Comparison of ENCODE assay signal across 11 cellular contexts in the genomic region with DNA sequence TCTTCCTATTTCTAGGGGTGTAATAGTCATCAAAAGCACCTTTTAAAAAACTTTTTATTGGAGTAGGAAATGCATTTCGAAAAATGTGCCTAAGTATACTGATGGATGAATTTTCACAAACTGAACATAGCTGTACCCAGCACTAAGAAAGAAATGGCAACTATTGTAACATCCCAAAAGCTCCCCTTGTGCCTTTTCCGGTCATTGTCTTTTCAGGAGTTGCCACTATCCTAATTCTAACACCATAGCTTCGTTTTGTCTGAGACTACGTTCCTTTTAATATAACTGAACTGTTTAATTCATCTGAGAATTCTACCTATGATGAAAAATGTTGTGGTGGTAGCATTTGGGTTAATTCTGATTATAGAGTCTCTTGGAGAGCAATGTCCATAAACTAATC. TPM values are rescaled to one million over a fixed set of nuclear protein-coding genes. Genes with fewer than 3 reads are reported as not detected.
DNase-seq lines count a peak whose midpoint lies in the region; ATAC-seq and TF ChIP-seq lines count a peak whose summit lies in the region.
"Had no signal": no experiment of that assay in that cellular context is flagged by ENCODE, and none has a peak within 500 bp of the region (broad histone marks: within the 10 kb centered on the region; RNA-seq: fewer than 3 reads in every experiment).

No MANE protein-coding gene starts in this region.

- H3K4me3 Mint-ChIP-seq in activated CD4-positive, alpha-beta memory T cell treated with anti-CD3 and anti-CD28 coated beads for 36 hours: peak overlapping the region; percentile 14
- H3K4me3 Mint-ChIP-seq in type B pancreatic cell: peak overlapping the region; percentile 100

- peaks cover 26% of the 10 kb centered on the region for H3K4me1 Mint-ChIP-seq in activated CD4-positive, alpha-beta memory T cell treated with anti-CD3 and anti-CD28 coated beads for 36 hours (ENCODE audit: low read depth)
- H3K4me1 Mint-ChIP-seq in type B pancreatic cell (ENCODE audit: unreplicated experiment): peaks cover 13% of the 10 kb centered on the region

- H3K36me3 ChIP-seq in heart right ventricle (peaks cover 0 to 45% (median 9%) of the 10 kb centered on the region in 9 donors), iPS-15b (ENCODE audit: control insufficient read depth, insufficient read depth, low read length) (peaks cover 4% of the 10 kb centered on the region)

- no peak for TF ChIP-seq CTCF in heart right ventricle (IDR thresholded peaks at IDR 0.05)
- TF ChIP-seq CTCF in type B pancreatic cell (conservative IDR thresholded peaks at IDR 0.05): no peak

- peak overlapping the region in 4 of 10 donors; percentile 92 to 97 (median 96) for H3K27ac ChIP-seq in heart right ventricle

- H3K9ac ChIP-seq in iPS-15b (ENCODE audit: low read depth, low read length): no peak overlapping the region

- H3K27ac Mint-ChIP-seq in activated CD4-positive, alpha-beta memory T cell treated with anti-CD3 and anti-CD28 coated beads for 36 hours: no peak overlapping the region
- peak overlapping the region; percentile 46 for H3K27ac Mint-ChIP-seq in type B pancreatic cell

- H3K4me3 ChIP-seq in heart right ventricle (peak overlapping the region in 9 of 10 donors; percentile 16 to 93 (median 81)), iPS-15b (ENCODE audit: low read depth, low read length) (peak overlapping the region; percentile 10)

- H3K27me3 ChIP-seq in heart right ventricle (no peaks in the 10 kb centered on the region), iPS-15b (ENCODE audit: control insufficient read depth, insufficient read depth, low read length) (no peaks in the 10 kb centered on the region)

- intact Hi-C loops in heart right ventricle (cut with DNase I): no loop called here
- intact Hi-C loops in cardiac septum (cut with DNase I): no loop called here
- intact Hi-C loops in activated CD4-positive, alpha-beta memory T cell treated with anti-CD3 and anti-CD28 coated beads for 36 hours (cut with micrococcal nuclease): no loop called here

- ATAC-seq in heart right ventricle (no peak), GM19455 (IDR thresholded peaks at IDR 0.05; ENCODE audit: unreplicated experiment) (no peak)

- peaks cover 16% of the 10 kb centered on the region for H3K36me3 Mint-ChIP-seq in activated CD4-positive, alpha-beta memory T cell treated with anti-CD3 and anti-CD28 coated beads for 36 hours
- peaks cover 12% of the 10 kb centered on the region for H3K36me3 Mint-ChIP-seq in type B pancreatic cell

- POLR2A ChIA-PET in activated CD4-positive, alpha-beta memory T cell treated with anti-CD3 and anti-CD28 coated beads for 36 hours (lab: Charles Lee): interaction anchor here (1.0 to 4.0 kb wide), 3 partner anchors 8 to 36 kb away, joined by 3 to 42 read pairs (median 16); a partner anchor contains a TSS

- WGBS in heart right ventricle, 2 donors: 60 to 69% methylated on average over 4 of the region's 4 CpGs

- CTCF ChIA-PET in activated CD4-positive, alpha-beta memory T cell treated with anti-CD3 and anti-CD28 coated beads for 36 hours (lab: Charles Lee): interaction anchor here (1.1 to 1.7 kb wide), 3 partner anchors 60 to 647 kb away, joined by 3 to 5 read pairs (median 3); a partner anchor contains a TSS

- H3K9me3 Mint-ChIP-seq in activated CD4-positive, alpha-beta memory T cell treated with anti-CD3 and anti-CD28 coated beads for 36 hours: no peaks in the 10 kb centered on the region
- H3K9me3 Mint-ChIP-seq in type B pancreatic cell: no peaks in the 10 kb centered on the region
- H3K9me3 Mint-ChIP-seq: CD14-positive monocyte had no signal

- DNase-seq in heart right ventricle (no peak), cardiac septum (ENCODE audit: low spot score) (no peak), type B pancreatic cell (ENCODE audit: extremely low spot score, unreplicated experiment) (no peak), NCI-H1417 (lab: John Stamatoyannopoulos, UW) (no peak), GM19240 (ENCODE audit: insufficient read length, low spot score) (no peak)
- no peak for DNase-seq in activated CD4-positive, alpha-beta memory T cell treated with anti-CD3 and anti-CD28 coated beads for 36 hours
- DNase-seq: NCI-H226 had no signal

- H3K4me1 ChIP-seq in heart right ventricle (peaks cover 9 to 44% (median 31%) of the 10 kb centered on the region in 9 donors), iPS-15b (ENCODE audit: control insufficient read depth, insufficient read depth, low read length) (no peaks in the 10 kb centered on the region)

- H3K9me3 ChIP-seq in heart right ventricle (no peaks in the 10 kb centered on the region), iPS-15b (ENCODE audit: control insufficient read depth, insufficient read depth, low read length) (no peaks in the 10 kb centered on the region)

- H3K27me3 Mint-ChIP-seq in activated CD4-positive, alpha-beta memory T cell treated with anti-CD3 and anti-CD28 coated beads for 36 hours: no peaks in the 10 kb centered on the region
- H3K27me3 Mint-ChIP-seq in type B pancreatic cell: no peaks in the 10 kb centered on the region

RNA-seq across cellular contexts. Expression of a gene that starts 1.9 kb away (rescaled TPM):
- total RNA-seq in heart right ventricle (100 to 1,000 TPM; 213 to 379 (median 240) TPM), cardiac septum (211 TPM), type B pancreatic cell (ENCODE audit: low replicate concordance) (114 and 139 TPM in 2 replicates)
- 100 to 1,000 TPM in 1 of 2 donors, 10 to 100 TPM in 1; 90.3 to 126 TPM for polyA plus RNA-seq in heart right ventricle
- 100 to 1,000 TPM in 1 of 2 experiments, 10 to 100 TPM in 1; 93.7 to 105 TPM for total RNA-seq in activated CD4-positive, alpha-beta memory T cell treated with anti-CD3 and anti-CD28 coated beads for 36 hours

RNA-seq across cellular contexts. Expression of a gene that starts 31.5 kb away (rescaled TPM):
- total RNA-seq in heart right ventricle: 10 to 100 TPM in 1 of 10 donors, 1 to 10 TPM in 9; 2.8 to 13.2 (median 6.7) TPM
- polyA plus RNA-seq in heart right ventricle: 10 to 100 TPM in 1 of 2 donors, 1 to 10 TPM in 1; 8.6 to 17.0 TPM
- 4.9 TPM for total RNA-seq in cardiac septum
- 10 to 100 TPM; 13.0 to 13.9 TPM for total RNA-seq in activated CD4-positive, alpha-beta memory T cell treated with anti-CD3 and anti-CD28 coated beads for 36 hours
- total RNA-seq in type B pancreatic cell (ENCODE audit: low replicate concordance): 11.4 and 24.1 TPM in 2 replicates

RNA-seq across cellular contexts. Expression of a gene that starts 36.9 kb away (rescaled TPM):
- total RNA-seq in heart right ventricle: 10 to 100 TPM in 9 of 10 donors, 1 to 10 TPM in 1; 9.7 to 25.8 (median 13.5) TPM
- polyA plus RNA-seq in heart right ventricle: 10 to 100 TPM in 1 of 2 donors, 1 to 10 TPM in 1; 8.4 to 11.9 TPM
- 18.3 TPM for total RNA-seq in cardiac septum
- total RNA-seq in activated CD4-positive, alpha-beta memory T cell treated with anti-CD3 and anti-CD28 coated beads for 36 hours: 10 to 100 TPM; 33.9 to 34.3 TPM
- total RNA-seq in type B pancreatic cell (ENCODE audit: low replicate concordance): 65.9 and 66.0 TPM in 2 replicates

RNA-seq across cellular contexts. Expression of a gene that starts 59.1 kb away (rescaled TPM):
- total RNA-seq in heart right ventricle (1 to 10 TPM in 1 of 10 donors, under 1 TPM in 4, not detected in 5; 0.12 to 1.6 (median 0.34) TPM), cardiac septum (0.46 TPM), type B pancreatic cell (ENCODE audit: low replicate concordance) (0.10 TPM in 1 of 2 replicates, not detected in the other)
- polyA plus RNA-seq in heart right ventricle: under 1 TPM in 1 of 2 donors, not detected in 1; 0.01 TPM
- 1 to 10 TPM; 3.4 to 3.7 TPM for total RNA-seq in activated CD4-positive, alpha-beta memory T cell treated with anti-CD3 and anti-CD28 coated beads for 36 hours
- total RNA-seq: glomerular endothelial cell had no signal
